In genomic region chr4:40992472-40993298, GRCh38 we compare ENCODE assay signal across 8 cellular contexts.
A peak's percentile ranks its signal among the peaks of the same experiment; 100 is the strongest.
DNase-seq lines count a peak whose midpoint lies in the region; ATAC-seq and TF ChIP-seq lines count a peak whose summit lies in the region.

No MANE protein-coding gene starts in this region.

- TF ChIP-seq CTCF in ascending aorta (IDR thresholded peaks at IDR 0.05) (no peak), ovary (IDR thresholded peaks at IDR 0.05) (no peak), sigmoid colon (IDR thresholded peaks at IDR 0.05) (no peak)

- ATAC-seq in GM19468 (IDR thresholded peaks at IDR 0.05; ENCODE audit: extremely low read depth, unreplicated experiment) (peak; percentile 36), HG03469 (IDR thresholded peaks at IDR 0.05; ENCODE audit: unreplicated experiment) (peak; percentile 45)

- no peaks in the 10 kb centered on the region for H3K9me3 ChIP-seq in ascending aorta
- no peaks in the 10 kb centered on the region for H3K9me3 ChIP-seq in ovary
- no peaks in the 10 kb centered on the region for H3K9me3 ChIP-seq in sigmoid colon

- 35 to 59% (median 49%) methylated on average over 17 of the region's 17 CpGs for WGBS in ovary, 3 donors
- 75 to 87% methylated on average over 17 of the region's 17 CpGs for WGBS in sigmoid colon, 2 donors

- no peak for TF ChIP-seq POLR2A in ovary (IDR thresholded peaks at IDR 0.05)
- no peak for TF ChIP-seq POLR2A in sigmoid colon (IDR thresholded peaks at IDR 0.05)

- intact Hi-C loops in ascending aorta (cut with DNase I) = no loop called here
- intact Hi-C loops in ovary (cut with DNase I) = no loop called here
- intact Hi-C loops in sigmoid colon (cut with DNase I) = no loop called here

- DNase-seq in EH (ENCODE audit: low read depth) = peak; percentile 76
- DNase-seq in ascending aorta (ENCODE audit: low spot score in 2 of 2) = no peak
- DNase-seq in ovary = peak in 3 of 5 donors; percentile 41 to 54 (median 46)
- no peak for DNase-seq in middle frontal gyrus (ENCODE audit: extremely low spot score, low spot score)
- no peak for DNase-seq in COLO668 (lab: John Stamatoyannopoulos, UW; ENCODE audit: unreplicated experiment)
- DNase-seq in sigmoid colon = no peak

- H3K36me3 ChIP-seq in ascending aorta (no peaks in the 10 kb centered on the region), ovary (no peaks in the 10 kb centered on the region), sigmoid colon (no peaks in the 10 kb centered on the region)

- H3K27ac ChIP-seq in ascending aorta (peak overlapping the region; percentile 0 to 5), ovary (peak overlapping the region in 1 of 2 donors; percentile 28), sigmoid colon (no peak overlapping the region)

- peaks cover 0 to 8% of the 10 kb centered on the region in 2 donors for H3K4me1 ChIP-seq in ascending aorta
- H3K4me1 ChIP-seq in ovary (ENCODE audit: insufficient read depth) = peaks cover 8% of the 10 kb centered on the region
- peaks cover 0 to 3% (median under 1%) of the 10 kb centered on the region in 4 donors for H3K4me1 ChIP-seq in sigmoid colon

- H3K27me3 ChIP-seq in ascending aorta (no peaks in the 10 kb centered on the region), ovary (no peaks in the 10 kb centered on the region), sigmoid colon (no peaks in the 10 kb centered on the region)

- TF ChIP-seq EP300 in ovary (IDR thresholded peaks at IDR 0.05) = no peak
- TF ChIP-seq EP300 in sigmoid colon (IDR thresholded peaks at IDR 0.05) = no peak

- H3K4me3 ChIP-seq in ascending aorta = no peak overlapping the region
- H3K4me3 ChIP-seq in ovary = no peak overlapping the region
- no peak overlapping the region for H3K4me3 ChIP-seq in sigmoid colon

Comparison
In these comparisons a context has a peak if more than half of its experiments do, and no peak if none do; other contexts are left out.
1. DNase-seq: peak in EH (single experiment) and ovary (3 of 5); none in ascending aorta (0 of 2), middle frontal gyrus (single experiment), COLO668 (single experiment) and sigmoid colon (single experiment).
2. H3K27ac ChIP-seq: peak in ascending aorta (2 of 2); none in sigmoid colon (0 of 4).